In the genomic region with DNA sequence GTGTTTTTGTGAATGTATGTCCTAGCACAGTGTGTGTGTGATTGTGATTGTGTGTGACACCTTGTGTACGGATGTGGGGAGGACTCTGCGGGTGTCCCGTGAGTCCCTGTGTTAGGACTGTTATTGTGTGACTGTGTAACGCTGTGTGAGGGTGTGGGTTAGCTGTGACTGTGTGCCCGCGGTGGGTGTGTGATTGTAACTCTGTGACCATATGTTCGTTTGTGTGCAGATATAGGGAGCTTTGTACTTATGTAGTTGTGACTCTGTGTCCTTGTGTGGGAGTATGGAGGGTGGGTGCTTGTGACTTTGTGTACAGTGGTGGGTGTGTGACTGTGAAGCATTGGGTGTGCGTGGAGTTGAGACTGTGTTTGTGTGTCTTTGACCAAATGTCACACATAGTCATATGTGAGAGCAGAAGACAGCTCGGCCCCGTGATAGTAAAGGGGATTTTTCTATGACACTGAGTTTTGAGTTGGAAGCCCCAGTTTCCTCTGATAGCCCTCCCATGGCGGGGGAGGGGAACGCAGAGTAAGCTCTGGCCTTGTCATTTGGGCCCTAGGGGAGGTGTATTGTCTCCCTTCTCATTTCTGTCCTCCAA, we compare ENCODE assay signal across 8 cellular contexts. TPM values are rescaled to one million over a fixed set of nuclear protein-coding genes. Genes with fewer than 3 reads are reported as not detected.
DNase-seq lines count a peak whose midpoint lies in the region; ATAC-seq, FAIRE-seq and TF ChIP-seq lines count a peak whose summit lies in the region.

No MANE protein-coding gene starts in this region.

- DNase-seq in cardiac muscle cell (ENCODE audit: low read depth in 1 of 2, low spot score in 1 of 2) (peak in 1 of 2 donors; percentile 12), Right ventricle myocardium superior (no peak), fibroblast of mammary gland (ENCODE audit: low read depth) (no peak), pancreas (peak in 1 of 6 donors; percentile 12), NOMO-1 treated with dmso at 0.1 percent for 144 hours (lab: John Stamatoyannopoulos, UW; ENCODE audit: unreplicated experiment) (no peak), SIG-M5 treated with dmso at 0.1 percent for 504 hours (lab: John Stamatoyannopoulos, UW; ENCODE audit: unreplicated experiment) (no peak)
- DNase-seq in activated CD4-positive, CD25-positive, alpha-beta regulatory T cell treated with anti-CD3 and anti-CD28 coated beads, Interleukin-2, amount 50 U/mL, for 72 hours, result peak; percentile 40

- H3K9me3 ChIP-seq in cardiac muscle cell (ENCODE audit: low read depth), result no peaks in the 10 kb centered on the region
- H3K9me3 ChIP-seq in pancreas, result peaks cover 0 to 2% (median 0%) of the 10 kb centered on the region in 4 donors

- 4 to 7% methylated on average over 12 of the region's 12 CpGs for WGBS in pancreas, 2 donors

- FAIRE-seq in pancreas (lab: Jason Lieb, UNC), result no peak

- H3K36me3 ChIP-seq in cardiac muscle cell (no peaks in the 10 kb centered on the region), pancreas (peaks cover 0 to 1% (median 0%) of the 10 kb centered on the region in 3 donors)

- H3K27me3 ChIP-seq in cardiac muscle cell (no peaks in the 10 kb centered on the region), pancreas (no peaks in the 10 kb centered on the region)

- peaks cover 4% of the 10 kb centered on the region for H3K4me1 ChIP-seq in cardiac muscle cell (ENCODE audit: low read depth)
- peaks cover 0 to 13% (median 9%) of the 10 kb centered on the region in 3 donors for H3K4me1 ChIP-seq in pancreas

- peak overlapping the region; percentile 75 for H3K4me3 ChIP-seq in cardiac muscle cell
- H3K4me3 ChIP-seq in fibroblast of mammary gland (ENCODE audit: control insufficient read depth, low read depth, low read length), result peak overlapping the region; percentile 64
- peak overlapping the region; percentile 48 to 69 (median 57) for H3K4me3 ChIP-seq in pancreas

- TF ChIP-seq CTCF in cardiac muscle cell (IDR thresholded peaks at IDR 0.05; ENCODE audit: low read depth, low read length), result no peak
- no peak for TF ChIP-seq CTCF in fibroblast of mammary gland (conservative IDR thresholded peaks at IDR 0.05; ENCODE audit: control insufficient read depth, insufficient read depth, low read depth, low read length)
- no peak for TF ChIP-seq CTCF in pancreas (IDR thresholded peaks at IDR 0.05)

- peak overlapping the region; percentile 95 for H3K27ac ChIP-seq in cardiac muscle cell
- H3K27ac ChIP-seq in pancreas, result peak overlapping the region; percentile 25 to 93 (median 82)

- intact Hi-C loops in Right ventricle myocardium superior (cut with DNase I) (no loop called here), pancreas (cut with DNase I) (no loop called here)

- no peak for ATAC-seq in Right ventricle myocardium superior (ENCODE audit: poor library complexity)
- peak; percentile 11 for ATAC-seq in HG03066 (IDR thresholded peaks at IDR 0.05; ENCODE audit: low read depth, unreplicated experiment)
- peak; percentile 9 to 24 (median 14) for ATAC-seq in pancreas

RNA-seq across cellular contexts. Expression of gene ZNF260, which starts 0.9 kb away (rescaled TPM):
- total RNA-seq in cardiac muscle cell, result 10.5 and 12.3 TPM in 2 replicates
- 17.5 and 32.0 TPM in 2 replicates for polyA plus RNA-seq in cardiac muscle cell
- 7.6 TPM for total RNA-seq in Right ventricle myocardium superior
- 1 to 10 TPM; 2.3 to 9.0 (median 3.7) TPM for total RNA-seq in pancreas
- 1 to 10 TPM; 1.4 to 2.6 TPM for polyA plus RNA-seq in pancreas

RNA-seq across cellular contexts. Expression of gene ZNF566, which starts 39.7 kb away (rescaled TPM):
- total RNA-seq in cardiac muscle cell (8.6 and 9.7 TPM in 2 replicates), Right ventricle myocardium superior (10.9 TPM), pancreas (1 to 10 TPM; 3.4 to 6.9 (median 4.8) TPM)
- polyA plus RNA-seq in cardiac muscle cell (5.2 and 13.2 TPM in 2 replicates), pancreas (1 to 10 TPM; 2.9 to 6.2 TPM)

RNA-seq across cellular contexts. Expression of gene ZNF529, which starts 44.1 kb away (rescaled TPM):
- total RNA-seq in cardiac muscle cell (18.6 and 19.2 TPM in 2 replicates), Right ventricle myocardium superior (13.4 TPM), pancreas (1 to 10 TPM; 2.3 to 7.0 (median 3.7) TPM)
- polyA plus RNA-seq in cardiac muscle cell (10.9 and 16.5 TPM in 2 replicates), pancreas (1 to 10 TPM; 2.5 to 5.3 TPM)
